8 cellular contexts compared by ENCODE assay signal in genomic region chr15:58070801-58071418, GRCh38. TPM values are rescaled to one million over a fixed set of nuclear protein-coding genes. Genes with fewer than 3 reads are reported as not detected.
A peak's percentile ranks its signal among the peaks of the same experiment; 100 is the strongest.
DNase-seq lines count a peak whose midpoint lies in the region; ATAC-seq and TF ChIP-seq lines count a peak whose summit lies in the region.

No MANE protein-coding gene starts in this region.

- H4K20me1 ChIP-seq in OCI-LY3 (ENCODE audit: insufficient read depth, low read length): no peaks in the 10 kb centered on the region

- in situ Hi-C loops in astrocyte of the cerebellum (cut with HindIII; ENCODE audit: low sequenced_read_pairs): no loop called here

- peaks cover 36% of the 10 kb centered on the region for H3K27me3 Mint-ChIP-seq in CD8-positive, alpha-beta T cell (ENCODE audit: low read depth)

- peaks cover 4% of the 10 kb centered on the region for H3K4me1 Mint-ChIP-seq in CD8-positive, alpha-beta T cell (ENCODE audit: low read depth)

- no peaks in the 10 kb centered on the region for H3K79me2 ChIP-seq in OCI-LY3 (ENCODE audit: low read length)

- H3K4me3 Mint-ChIP-seq in CD8-positive, alpha-beta T cell: no peak overlapping the region

- H3K4me3 ChIP-seq in CD8-positive, alpha-beta T cell (ENCODE audit: low read depth, low read length): no peak overlapping the region
- no peak overlapping the region for H3K4me3 ChIP-seq in OCI-LY3 (ENCODE audit: low read length)
- no peak overlapping the region for H3K4me3 ChIP-seq in astrocyte of the cerebellum (ENCODE audit: low read depth, low read length)

- no peak overlapping the region for H3K27ac Mint-ChIP-seq in CD8-positive, alpha-beta T cell

- CTCF ChIA-PET in CD8-positive, alpha-beta T cell (lab: Charles Lee): interaction anchor here (0.9 to 2.0 kb wide), 4 partner anchors 17 to 35 kb away, joined by 3 to 6 read pairs (median 3); no protein-coding TSS in a partner anchor

- no peak overlapping the region for H3K27ac ChIP-seq in CD8-positive, alpha-beta T cell (ENCODE audit: low read depth, low read length)
- H3K27ac ChIP-seq in OCI-LY3 (ENCODE audit: low read length): no peak overlapping the region

- intact Hi-C loops in CD8-positive, alpha-beta T cell (cut with DNase I, micrococcal nuclease): loop anchor here in 1 of 2 experiments (2.0 kb wide), 1 partner anchor 510 kb away; no protein-coding TSS in a partner anchor

- no peaks in the 10 kb centered on the region for H3K27me3 ChIP-seq in CD8-positive, alpha-beta T cell (ENCODE audit: insufficient read depth, low read length)
- H3K27me3 ChIP-seq in OCI-LY3 (ENCODE audit: low read depth, low read length): 0 out of 2 replicates have a peak, but pooled peaks cover 10% of the 10 kb centered on the region

- no peaks in the 10 kb centered on the region for H3K9me3 ChIP-seq in CD8-positive, alpha-beta T cell (ENCODE audit: low read length)
- no peaks in the 10 kb centered on the region for H3K9me3 ChIP-seq in OCI-LY3 (ENCODE audit: insufficient read depth, low read length)

- no peak for ATAC-seq in CD8-positive, alpha-beta T cell
- ATAC-seq in GM18907 (IDR thresholded peaks at IDR 0.05; ENCODE audit: unreplicated experiment) (no peak), GM18868 (IDR thresholded peaks at IDR 0.05; ENCODE audit: unreplicated experiment) (no peak)

- no peak overlapping the region for H3K9ac ChIP-seq in OCI-LY3 (ENCODE audit: low read length)

- POLR2A ChIA-PET in CD8-positive, alpha-beta T cell (lab: Charles Lee): no interaction called here

- no peak overlapping the region for H2AFZ ChIP-seq in OCI-LY3 (ENCODE audit: low read depth, low read length)

- H3K4me2 ChIP-seq in OCI-LY3 (ENCODE audit: low read length): no peak overlapping the region

- DNase-seq in CD8-positive, alpha-beta T cell: peak in 3 of 7 experiments; percentile 8 to 37 (median 12)
- DNase-seq in HCEC 1CT: peak; percentile 45
- peak; percentile 34 for DNase-seq in astrocyte of the cerebellum (ENCODE audit: low read depth)
- peak; percentile 37 for DNase-seq in iPS-NIHi7 (ENCODE audit: extremely low spot score)
- peak; percentile 46 for DNase-seq in smooth muscle cell of the brain vasculature (ENCODE audit: low read depth, low spot score)

- TF ChIP-seq CTCF in CD8-positive, alpha-beta T cell (IDR thresholded peaks at IDR 0.05): peak; percentile 67
- TF ChIP-seq CTCF in OCI-LY3 (IDR thresholded peaks at IDR 0.05; ENCODE audit: low read depth, low read length) (peak; percentile 97), astrocyte of the cerebellum (IDR thresholded peaks at IDR 0.05; ENCODE audit: low read depth, low read length, missing control alignments) (peak; percentile 94)

- H3K4me1 ChIP-seq in CD8-positive, alpha-beta T cell (ENCODE audit: insufficient read depth, low read length): no peaks in the 10 kb centered on the region
- H3K4me1 ChIP-seq in OCI-LY3 (ENCODE audit: low read length): no peaks in the 10 kb centered on the region

- H3K36me3 ChIP-seq in CD8-positive, alpha-beta T cell (ENCODE audit: insufficient read depth, low read length): no peaks in the 10 kb centered on the region
- no peaks in the 10 kb centered on the region for H3K36me3 ChIP-seq in OCI-LY3 (replicated peaks; ENCODE audit: low read depth, low read length)

- no peaks in the 10 kb centered on the region for H3K36me3 Mint-ChIP-seq in CD8-positive, alpha-beta T cell

- no peaks in the 10 kb centered on the region for H3K9me3 Mint-ChIP-seq in CD8-positive, alpha-beta T cell

RNA-seq across cellular contexts. Expression of gene ALDH1A2, which starts 5.4 kb away (rescaled TPM):
- total RNA-seq in CD8-positive, alpha-beta T cell: not detected
